ENCODE assay signal across 1 cellular context in genomic region chr16:69318911-69319289, GRCh38.
TF ChIP-seq lines count a peak whose summit lies in the region.

No MANE protein-coding gene starts in this region.

TF ChIP-seq in IMR-90, 13 proteins besides CTCF, POLR2A, EP300 and RAD21:
- no peak for TF ChIP-seq RCOR1 (IDR thresholded peaks at IDR 0.05; ENCODE audit: insufficient replicate concordance, low read length)
